In the genomic region with DNA sequence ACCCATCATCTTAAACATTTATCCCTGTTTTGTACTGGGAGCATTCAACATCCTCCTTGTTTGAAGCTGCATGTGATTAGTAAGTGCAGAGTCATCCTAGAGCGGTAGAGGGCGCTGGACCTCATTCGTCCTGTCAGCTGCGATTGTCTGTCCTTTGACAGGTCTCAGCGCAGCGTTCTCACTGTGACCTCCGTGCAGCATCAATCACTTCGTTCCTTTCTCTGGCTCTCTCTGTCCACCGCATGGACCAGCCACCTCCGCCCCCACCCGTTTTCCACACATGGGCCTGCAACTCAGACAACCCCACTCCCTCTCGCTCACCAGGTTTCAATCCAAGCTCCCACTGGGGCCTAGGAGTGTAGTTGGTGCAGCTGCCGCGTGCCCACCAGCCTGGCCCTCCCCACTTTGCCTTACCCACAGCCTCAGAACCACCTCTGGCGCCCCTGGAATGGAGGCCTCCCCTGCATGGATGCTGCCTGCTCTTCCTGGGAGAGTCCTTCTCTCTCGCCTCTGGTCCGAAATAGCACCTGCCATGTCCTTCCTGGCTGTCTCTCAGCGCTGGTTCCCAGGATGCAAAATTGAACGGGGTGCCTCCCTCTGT, we compare ENCODE assay signal across 8 cellular contexts.
DNase-seq lines count a peak whose midpoint lies in the region; ATAC-seq, FAIRE-seq and TF ChIP-seq lines count a peak whose summit lies in the region.

No MANE protein-coding gene starts in this region.

- no peak overlapping the region for H2AFZ ChIP-seq in mesenchymal stem cell (ENCODE audit: low read depth, low read length)

- no peak overlapping the region for H3K27ac ChIP-seq in effector memory CD4-positive, alpha-beta T cell (ENCODE audit: insufficient read depth, low read length, poor library complexity, severe bottlenecking)
- no peak overlapping the region for H3K27ac ChIP-seq in mesenchymal stem cell (ENCODE audit: low read length, poor library complexity, severe bottlenecking)

- no peak for ATAC-seq in GM18502 (IDR thresholded peaks at IDR 0.05; ENCODE audit: poor library complexity, unreplicated experiment)

- no peaks in the 10 kb centered on the region for H3K36me3 ChIP-seq in effector memory CD4-positive, alpha-beta T cell (ENCODE audit: control insufficient read depth, insufficient read depth, low read length)
- no peaks in the 10 kb centered on the region for H3K36me3 ChIP-seq in mesenchymal stem cell (ENCODE audit: control insufficient read depth in 1 of 2, insufficient read depth in 2 of 2, low read depth in 1 of 2, low read length in 2 of 2)

- 37% methylated on average over 19 of the region's 19 CpGs for whole genome bisulfite sequencing in mesenchymal stem cell

- H3K4me1 ChIP-seq in effector memory CD4-positive, alpha-beta T cell (ENCODE audit: control insufficient read depth, insufficient read depth, low read length, poor library complexity, severe bottlenecking), result peaks cover 5% of the 10 kb centered on the region
- no peaks in the 10 kb centered on the region for H3K4me1 ChIP-seq in mesenchymal stem cell (ENCODE audit: control insufficient read depth, insufficient read depth, low read depth, low read length)

- H3K79me1 ChIP-seq in mesenchymal stem cell (replicated peaks; ENCODE audit: low read length, poor library complexity, severe bottlenecking), result no peaks in the 10 kb centered on the region

- no peak overlapping the region for H2BK5ac ChIP-seq in mesenchymal stem cell (ENCODE audit: low read depth, low read length, poor library complexity, severe bottlenecking)

- H3K9ac ChIP-seq in mesenchymal stem cell (ENCODE audit: low read length), result no peak overlapping the region

- H3K4me3 ChIP-seq in GM12875 (ENCODE audit: low read depth, low read length), result no peak overlapping the region
- H3K4me3 ChIP-seq in effector memory CD4-positive, alpha-beta T cell (ENCODE audit: insufficient read depth, low read depth, low read length, poor library complexity, severe bottlenecking), result no peak overlapping the region
- H3K4me3 ChIP-seq in mesenchymal stem cell (ENCODE audit: insufficient read depth in 1 of 2, low read depth in 1 of 2, low read length in 2 of 2), result no peak overlapping the region

- H4K91ac ChIP-seq in mesenchymal stem cell (ENCODE audit: low read length), result no peak overlapping the region

- FAIRE-seq in H54 (lab: Jason Lieb, UNC), result no peak

- H3K27me3 ChIP-seq in effector memory CD4-positive, alpha-beta T cell (replicated peaks; ENCODE audit: control insufficient read depth, insufficient read depth, low read length, poor library complexity, severe bottlenecking), result no peaks in the 10 kb centered on the region
- H3K27me3 ChIP-seq in mesenchymal stem cell (ENCODE audit: control insufficient read depth in 1 of 2, insufficient read depth in 1 of 2, low read length in 2 of 2), result peaks cover 0 to under 1% of the 10 kb centered on the region in 2 experiments

- H2BK120ac ChIP-seq in mesenchymal stem cell (ENCODE audit: low read depth, low read length), result no peak overlapping the region

- no peak overlapping the region for H3K14ac ChIP-seq in mesenchymal stem cell (ENCODE audit: low read length in 2 of 2)

- no peak overlapping the region for H3K23ac ChIP-seq in mesenchymal stem cell (ENCODE audit: low read length in 2 of 2)

- H2BK12ac ChIP-seq in mesenchymal stem cell (ENCODE audit: low read length in 2 of 2), result no peak overlapping the region

- H3K9me3 ChIP-seq in effector memory CD4-positive, alpha-beta T cell (ENCODE audit: control insufficient read depth, low read length), result no peaks in the 10 kb centered on the region
- H3K9me3 ChIP-seq in mesenchymal stem cell (ENCODE audit: control insufficient read depth, low read length), result no peaks in the 10 kb centered on the region

- TF ChIP-seq POLR2A in H54 (IDR thresholded peaks at IDR 0.05; ENCODE audit: low read depth, low read length), result no peak

- TF ChIP-seq CTCF in GM12875 (IDR thresholded peaks at IDR 0.05; ENCODE audit: borderline replicate concordance, insufficient read depth, low read depth, low read length), result peak; percentile 78

- no peak overlapping the region for H3K4me2 ChIP-seq in mesenchymal stem cell (ENCODE audit: low read length, poor library complexity, severe bottlenecking)

- no peak overlapping the region for H4K8ac ChIP-seq in mesenchymal stem cell (ENCODE audit: low read length)

- no peak overlapping the region for H3K18ac ChIP-seq in mesenchymal stem cell (ENCODE audit: low read depth in 1 of 2, low read length in 2 of 2)

- no peak overlapping the region for H2BK15ac ChIP-seq in mesenchymal stem cell (ENCODE audit: low read depth, poor library complexity, severe bottlenecking)

- H2AK5ac ChIP-seq in mesenchymal stem cell (ENCODE audit: low read length, severe bottlenecking), result no peak overlapping the region

- DNase-seq in NCI-H2029 treated with DMSO at 0.1 percent for 48 hours (lab: John Stamatoyannopoulos, UW), result peak; percentile 32
- DNase-seq in activated CD4-positive, alpha-beta T cell treated with anti-CD3 and anti-CD28 coated beads, Interleukin-2, amount 50 U/mL, for 48 hours, result peak; percentile 68 to 76
- DNase-seq in effector memory CD4-positive, alpha-beta T cell, result peak in 2 of 3 donors; percentile 16 to 53
- peak; percentile 8 for DNase-seq in mesenchymal stem cell
- peak; percentile 8 to 17 for DNase-seq in stimulated activated CD8-positive, alpha-beta memory T cell treated with anti-CD3 and anti-CD28 coated beads, Interleukin-7, amount 100 ng/mL, for 4 hours (ENCODE audit: low read depth in 2 of 2)
- DNase-seq in H54 (ENCODE audit: insufficient read length, low spot score), result no peak

- H3K4ac ChIP-seq in mesenchymal stem cell (ENCODE audit: low read depth in 1 of 2, low read length in 2 of 2), result no peak overlapping the region
